In the genomic region with DNA sequence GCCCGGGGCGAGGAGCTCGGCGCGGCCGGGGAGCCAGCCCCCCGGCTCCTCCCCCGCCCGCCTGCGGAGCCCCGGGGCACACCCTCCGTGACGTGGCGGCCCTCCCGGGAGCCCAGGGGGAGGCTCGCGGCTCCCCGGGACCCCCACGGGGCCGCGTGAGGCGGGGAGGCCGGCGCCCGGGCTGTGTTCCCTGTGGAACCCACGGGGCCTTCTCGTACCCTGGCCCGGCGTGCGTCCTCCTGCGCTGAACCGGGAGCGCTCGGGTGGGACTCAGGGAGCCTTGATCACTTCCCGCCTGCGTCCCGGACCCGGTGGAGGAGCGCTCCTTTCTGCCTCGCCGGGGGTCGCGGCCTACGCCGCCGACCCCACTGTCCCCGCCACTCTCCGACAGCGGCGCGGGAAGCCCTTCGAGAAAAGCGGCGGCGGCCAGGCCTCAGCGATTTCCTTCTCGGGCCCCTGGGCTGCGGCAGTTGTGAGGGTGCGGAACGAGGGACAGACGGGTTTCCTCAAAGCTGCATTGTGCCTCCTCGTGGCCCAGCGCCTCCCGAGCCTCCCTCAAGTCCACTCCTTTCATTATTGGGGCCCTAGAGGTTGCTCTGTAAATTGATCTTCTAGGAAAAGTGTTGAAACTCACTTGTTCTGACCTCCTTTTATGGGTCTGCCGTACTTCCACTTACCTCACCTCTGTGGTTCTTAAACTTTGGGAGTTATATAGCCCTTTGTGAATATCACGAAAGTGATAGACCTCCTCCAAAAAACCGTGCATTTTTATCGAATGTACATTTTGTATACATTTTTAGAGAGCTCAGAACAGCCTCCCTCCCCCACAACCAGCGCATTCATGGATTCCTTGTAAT, we compare ENCODE assay signal across 1 cellular context.
A peak's percentile ranks its signal among the peaks of the same experiment; 100 is the strongest.
TF ChIP-seq lines count a peak whose summit lies in the region.

No MANE protein-coding gene starts in this region.

TF ChIP-seq in IMR-90, 13 proteins besides CTCF, POLR2A, EP300 and RAD21:
- TF ChIP-seq MAZ (IDR thresholded peaks at IDR 0.05; ENCODE audit: borderline replicate concordance, low read depth, low read length) (peak; percentile 51; the same call in 1 of the 2 replicates), SMC3 (IDR thresholded peaks at IDR 0.05; ENCODE audit: low read depth, low read length) (peak; percentile 27; the same call in 1 of the 2 replicates), MXI1 (IDR thresholded peaks at IDR 0.05; ENCODE audit: borderline replicate concordance, low read depth, low read length) (peak; percentile 64; the same call in 1 of the 2 replicates), FOS (IDR thresholded peaks at IDR 0.05; ENCODE audit: low read depth, low read length) (no peak), CEBPB (IDR thresholded peaks at IDR 0.05; ENCODE audit: low read depth, low read length) (peak; percentile 35; the same call in 1 of the 2 replicates), BHLHE40 (IDR thresholded peaks at IDR 0.05; ENCODE audit: low read depth, low read length) (no peak)
